8 cellular contexts compared by ENCODE assay signal in the genomic region with DNA sequence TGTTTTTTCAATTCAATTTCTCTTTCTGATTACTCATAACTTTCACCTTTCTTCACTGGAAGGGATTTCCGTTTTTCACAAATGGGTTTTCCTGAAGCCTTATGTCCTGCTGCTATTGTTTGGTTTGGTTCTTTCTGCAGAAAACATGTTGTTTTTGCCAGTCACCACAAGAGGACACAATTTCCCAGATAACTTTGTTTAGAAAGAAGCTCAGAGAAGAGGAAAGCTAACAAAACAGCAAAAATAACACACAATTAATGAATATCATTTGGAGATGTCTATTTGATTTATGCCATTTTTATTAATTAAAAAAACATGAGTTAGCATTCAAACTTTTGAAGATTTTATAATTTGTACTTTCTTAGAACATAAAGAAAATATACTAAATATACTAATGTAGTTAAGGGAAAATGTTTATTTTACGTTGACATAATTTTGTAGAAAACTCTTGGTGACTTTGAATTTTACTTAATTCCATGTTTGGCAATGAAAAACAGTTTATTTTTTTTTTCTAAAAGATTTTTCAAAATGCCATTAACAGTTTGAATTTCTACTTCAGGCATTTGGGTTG. TPM values are rescaled to one million over a fixed set of nuclear protein-coding genes. Genes with fewer than 3 reads are reported as not detected.
DNase-seq lines count a peak whose midpoint lies in the region; ATAC-seq, FAIRE-seq and TF ChIP-seq lines count a peak whose summit lies in the region.
"Had no signal": no experiment of that assay in that cellular context is flagged by ENCODE, and none has a peak within 500 bp of the region (broad histone marks: within the 10 kb centered on the region; RNA-seq: fewer than 3 reads in every experiment).

No MANE protein-coding gene starts in this region.

- ATAC-seq in GM23338 (no peak), omental fat pad (ENCODE audit: low FRiP score) (no peak)
- no peak for ATAC-seq in activated CD8-positive, alpha-beta memory T cell treated with anti-CD3 and anti-CD28 coated beads, Interleukin-2, amount 10 ng/mL, durations not matched to agents 7 days and 5 days
- ATAC-seq in activated naive CD4-positive, alpha-beta T cell treated with anti-CD3 and anti-CD28 coated beads, Interleukin-2, amount 50 U/mL, for 72 hours = no peak

- CTCF ChIA-PET in activated CD8-positive, alpha-beta memory T cell treated with anti-CD3 and anti-CD28 coated beads, Interleukin-2, amount 10 ng/mL, durations not matched to agents 7 days and 5 days (lab: Charles Lee) = no interaction called here

- H3F3A ChIP-seq in GM23338 (replicated peaks; ENCODE audit: low read depth) = peaks cover 9% of the 10 kb centered on the region

- no peaks in the 10 kb centered on the region for H3K36me3 Mint-ChIP-seq in GM23338 (ENCODE audit: low read depth)
- no peaks in the 10 kb centered on the region for H3K36me3 Mint-ChIP-seq in activated CD8-positive, alpha-beta memory T cell treated with anti-CD3 and anti-CD28 coated beads, Interleukin-2, amount 10 ng/mL, durations not matched to agents 7 days and 5 days
- H3K36me3 Mint-ChIP-seq in activated naive CD4-positive, alpha-beta T cell treated with anti-CD3 and anti-CD28 coated beads, Interleukin-2, amount 50 U/mL, for 72 hours = no peaks in the 10 kb centered on the region

- H3K4me3 ChIP-seq in GM23338 = no peak overlapping the region
- H3K4me3 ChIP-seq: skin epidermis had no signal

- peaks cover 44% of the 10 kb centered on the region for H3K4me1 Mint-ChIP-seq in GM23338
- peaks cover 4% of the 10 kb centered on the region for H3K4me1 Mint-ChIP-seq in activated CD8-positive, alpha-beta memory T cell treated with anti-CD3 and anti-CD28 coated beads, Interleukin-2, amount 10 ng/mL, durations not matched to agents 7 days and 5 days

- no peaks in the 10 kb centered on the region for H3K79me2 ChIP-seq in GM23338 (replicated peaks; ENCODE audit: insufficient read depth)

- H3K36me3 ChIP-seq in GM23338 (ENCODE audit: insufficient read depth) = no peaks in the 10 kb centered on the region

- DNase-seq in GM23338 (ENCODE audit: low spot score) (peak; percentile 75), NCI-H345 (lab: John Stamatoyannopoulos, UW) (peak; percentile 46), pulmonary artery endothelial cell (ENCODE audit: low read depth, low spot score) (peak; percentile 19), omental fat pad (ENCODE audit: low spot score) (no peak)
- no peak for DNase-seq in activated CD8-positive, alpha-beta memory T cell treated with anti-CD3 and anti-CD28 coated beads, Interleukin-2, amount 10 ng/mL, durations not matched to agents 7 days and 5 days
- DNase-seq in activated naive CD4-positive, alpha-beta T cell treated with anti-CD3 and anti-CD28 coated beads, Interleukin-2, amount 50 U/mL, for 72 hours (ENCODE audit: low spot score in 2 of 2) = no peak

- no peak overlapping the region for H3K27ac Mint-ChIP-seq in GM23338
- no peak overlapping the region for H3K27ac Mint-ChIP-seq in activated CD8-positive, alpha-beta memory T cell treated with anti-CD3 and anti-CD28 coated beads, Interleukin-2, amount 10 ng/mL, durations not matched to agents 7 days and 5 days
- H3K27ac Mint-ChIP-seq in activated naive CD4-positive, alpha-beta T cell treated with anti-CD3 and anti-CD28 coated beads, Interleukin-2, amount 50 U/mL, for 72 hours = no peak overlapping the region

- no peaks in the 10 kb centered on the region for H3K9me2 ChIP-seq in GM23338 (ENCODE audit: insufficient read depth)

- H3K4me2 ChIP-seq in GM23338 = no peak overlapping the region; the same call in 1 of the 2 replicates

- H2AFZ ChIP-seq in GM23338 = no peak overlapping the region

- no peaks in the 10 kb centered on the region for H4K20me1 ChIP-seq in GM23338 (replicated peaks; ENCODE audit: insufficient read depth)

- H3K27me3 Mint-ChIP-seq in GM23338 (ENCODE audit: insufficient read depth, low read depth, poor library complexity) = peaks cover 47% of the 10 kb centered on the region
- peaks cover 38% of the 10 kb centered on the region for H3K27me3 Mint-ChIP-seq in activated CD8-positive, alpha-beta memory T cell treated with anti-CD3 and anti-CD28 coated beads, Interleukin-2, amount 10 ng/mL, durations not matched to agents 7 days and 5 days

- no peaks in the 10 kb centered on the region; the same call in 2 of the 3 replicates for H3K9me3 Mint-ChIP-seq in GM23338
- H3K9me3 Mint-ChIP-seq in activated CD8-positive, alpha-beta memory T cell treated with anti-CD3 and anti-CD28 coated beads, Interleukin-2, amount 10 ng/mL, durations not matched to agents 7 days and 5 days (ENCODE audit: low read depth) = no peaks in the 10 kb centered on the region
- H3K9me3 Mint-ChIP-seq in activated naive CD4-positive, alpha-beta T cell treated with anti-CD3 and anti-CD28 coated beads, Interleukin-2, amount 50 U/mL, for 72 hours = no peaks in the 10 kb centered on the region

- no peak overlapping the region for H3K27ac ChIP-seq in GM23338 (ENCODE audit: low read depth)
- H3K27ac ChIP-seq: skin epidermis had no signal

- H3K27me3 ChIP-seq in GM23338 (ENCODE audit: insufficient read depth) = peaks cover 58% of the 10 kb centered on the region

- FAIRE-seq in colon (lab: Jason Lieb, UNC) = peak; percentile 31

- TF ChIP-seq CTCF in GM23338 (conservative IDR thresholded peaks at IDR 0.05; ENCODE audit: low read depth in 2 of 2) (peak; percentile 77 to 93), omental fat pad (IDR thresholded peaks at IDR 0.05) (no peak)

- no peak overlapping the region for H3K4me3 Mint-ChIP-seq in GM23338
- no peak overlapping the region for H3K4me3 Mint-ChIP-seq in activated CD8-positive, alpha-beta memory T cell treated with anti-CD3 and anti-CD28 coated beads, Interleukin-2, amount 10 ng/mL, durations not matched to agents 7 days and 5 days

- H3K4me1 ChIP-seq in GM23338 (ENCODE audit: insufficient read depth) = peaks cover 44% of the 10 kb centered on the region

TF ChIP-seq in GM23338, 12 proteins besides CTCF, POLR2A, EP300 and RAD21 (continues in another document):
- no peak for TF ChIP-seq STAT1 (IDR thresholded peaks at IDR 0.05; ENCODE audit: unreplicated experiment)
- TF ChIP-seq, protein P1, sequence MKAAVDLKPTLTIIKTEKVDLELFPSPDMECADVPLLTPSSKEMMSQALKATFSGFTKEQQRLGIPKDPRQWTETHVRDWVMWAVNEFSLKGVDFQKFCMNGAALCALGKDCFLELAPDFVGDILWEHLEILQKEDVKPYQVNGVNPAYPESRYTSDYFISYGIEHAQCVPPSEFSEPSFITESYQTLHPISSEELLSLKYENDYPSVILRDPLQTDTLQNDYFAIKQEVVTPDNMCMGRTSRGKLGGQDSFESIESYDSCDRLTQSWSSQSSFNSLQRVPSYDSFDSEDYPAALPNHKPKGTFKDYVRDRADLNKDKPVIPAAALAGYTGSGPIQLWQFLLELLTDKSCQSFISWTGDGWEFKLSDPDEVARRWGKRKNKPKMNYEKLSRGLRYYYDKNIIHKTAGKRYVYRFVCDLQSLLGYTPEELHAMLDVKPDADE (IDR thresholded peaks at IDR 0.05) = no peak
- no peak for TF ChIP-seq CREB1 (CRISPR knock-in tag; IDR thresholded peaks at IDR 0.05; ENCODE audit: low read depth)
- TF ChIP-seq ZNF331 (CRISPR knock-in tag; IDR thresholded peaks at IDR 0.05; ENCODE audit: low read depth) = no peak
- TF ChIP-seq NANOG (IDR thresholded peaks at IDR 0.05; ENCODE audit: borderline replicate concordance) = no peak
- no peak for TF ChIP-seq JUNB (IDR thresholded peaks at IDR 0.05; ENCODE audit: unreplicated experiment)
- no peak for TF ChIP-seq EZH2phosphoT487 (IDR thresholded peaks at IDR 0.05; ENCODE audit: unreplicated experiment)

RNA-seq across cellular contexts. Expression of a gene that starts 4.7 kb away (rescaled TPM):
- total RNA-seq in GM23338 (2014; rRNA removed; shearing (Covaris generic)) = 0.12 and 0.24 TPM in 2 replicates
- 0.24 and 0.35 TPM in 2 replicates for polyA plus RNA-seq in GM23338 (2016; fragmentation: Nextera tagmentation; extraction: Ambion mirVana)
- total RNA-seq in pulmonary artery endothelial cell = 3.4 and 9.2 TPM in 2 replicates
- under 1 TPM; 0.55 to 0.63 TPM for total RNA-seq in activated CD8-positive, alpha-beta memory T cell treated with anti-CD3 and anti-CD28 coated beads, Interleukin-2, amount 10 ng/mL, durations not matched to agents 7 days and 5 days
- 10 to 100 TPM in 2 of 4 donors, 1 to 10 TPM in 2; 5.4 to 14.8 (median 9.9) TPM for total RNA-seq in omental fat pad
- not detected for total RNA-seq in activated naive CD4-positive, alpha-beta T cell treated with anti-CD3 and anti-CD28 coated beads, Interleukin-2, amount 50 U/mL, for 72 hours

RNA-seq across cellular contexts. Expression of a gene that starts 23.1 kb away (rescaled TPM):
- total RNA-seq in GM23338 (2014; rRNA removed; shearing (Covaris generic)) = not detected in 2 replicates
- not detected in 2 replicates for polyA plus RNA-seq in GM23338 (2016; fragmentation: Nextera tagmentation; extraction: Ambion mirVana)
- total RNA-seq in pulmonary artery endothelial cell (not detected in 2 replicates), omental fat pad (not detected)
- not detected for total RNA-seq in activated CD8-positive, alpha-beta memory T cell treated with anti-CD3 and anti-CD28 coated beads, Interleukin-2, amount 10 ng/mL, durations not matched to agents 7 days and 5 days
- total RNA-seq in activated naive CD4-positive, alpha-beta T cell treated with anti-CD3 and anti-CD28 coated beads, Interleukin-2, amount 50 U/mL, for 72 hours = not detected

Comparison
In these comparisons a context has a peak if more than half of its experiments do, and no peak if none do; other contexts are left out.
1. DNase-seq: peak in GM23338 (single experiment), NCI-H345 (single experiment) and pulmonary artery endothelial cell (single experiment); none in activated CD8-positive, alpha-beta memory T cell treated with anti-CD3 and anti-CD28 coated beads, Interleukin-2, amount 10 ng/mL, durations not matched to agents 7 days and 5 days (single experiment), omental fat pad (single experiment) and activated naive CD4-positive, alpha-beta T cell treated with anti-CD3 and anti-CD28 coated beads, Interleukin-2, amount 50 U/mL, for 72 hours (0 of 2).
2. CTCF ChIP-seq: peak in GM23338 (2 of 2); none in omental fat pad (0 of 3).